In the genomic region with DNA sequence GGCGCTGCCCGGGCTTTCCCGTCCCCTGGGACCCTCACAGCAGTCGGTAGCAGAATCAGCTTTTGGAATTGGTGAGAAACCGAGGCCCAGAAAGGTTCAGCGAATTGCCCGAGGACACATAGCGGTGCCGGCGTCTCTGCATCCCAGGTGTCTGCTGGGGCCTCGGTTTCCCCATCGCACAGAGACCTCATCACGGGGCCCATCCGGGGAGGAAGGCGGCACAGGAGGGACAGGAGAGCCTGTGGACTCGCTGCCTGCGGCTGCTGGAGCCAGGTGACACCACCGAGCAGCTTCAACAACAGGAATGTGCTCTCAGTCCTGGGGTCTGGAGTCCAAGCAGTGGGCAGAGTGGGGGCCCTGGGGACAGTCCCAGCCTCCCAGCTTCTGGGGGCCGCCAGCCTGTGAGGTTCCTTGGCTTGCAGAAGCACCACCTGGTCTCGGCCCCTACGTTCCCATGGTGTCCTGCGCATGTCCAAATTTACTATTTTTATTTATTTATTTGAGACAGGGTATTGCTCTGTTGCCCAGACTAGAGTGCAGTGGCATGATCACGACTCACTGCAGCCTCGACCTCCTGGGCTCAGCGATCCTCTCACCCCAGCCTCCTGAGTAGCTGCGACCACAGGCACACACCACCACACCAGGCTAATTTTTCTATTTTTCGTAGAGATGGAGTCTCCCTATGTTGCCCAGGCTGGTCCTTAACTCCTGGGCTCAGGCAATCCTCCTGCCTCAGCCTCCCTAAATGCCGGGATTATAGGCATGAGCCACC, we compare ENCODE assay signal across 9 cellular contexts. TPM values are rescaled to one million over a fixed set of nuclear protein-coding genes. Genes with fewer than 3 reads are reported as not detected.
DNase-seq lines count a peak whose midpoint lies in the region; ATAC-seq and TF ChIP-seq lines count a peak whose summit lies in the region.
"Had no signal": no experiment of that assay in that cellular context is flagged by ENCODE, and none has a peak within 500 bp of the region (broad histone marks: within the 10 kb centered on the region; RNA-seq: fewer than 3 reads in every experiment).

No MANE protein-coding gene starts in this region.

- H3K27ac ChIP-seq in cardiac muscle cell (no peak overlapping the region), body of pancreas (peak overlapping the region; percentile 96 to 99 (median 99)), mesodermal cell (ENCODE audit: low read depth, low read length, severe bottlenecking) (no peak overlapping the region), urinary bladder (ENCODE audit: low read depth) (no peak overlapping the region)

- WGBS in body of pancreas, 2 donors: 29 to 44% methylated on average over 14 to 27 of the region's 28 CpGs
- 52 to 56% methylated on average over 18 to 24 of the region's 28 CpGs for WGBS in mesodermal cell (ENCODE audit: insufficient coverage in 2 of 2), 2 experiments
- WGBS in urinary bladder: 49% methylated on average over 28 of the region's 28 CpGs

- H3K36me3 ChIP-seq in cardiac muscle cell (peaks cover 8% of the 10 kb centered on the region), body of pancreas (replicated peaks in 1 of 2; ENCODE audit: insufficient read depth in 1 of 2, low read depth in 2 of 2) (no peaks in the 10 kb centered on the region), mesodermal cell (ENCODE audit: control insufficient read depth, insufficient read depth, low read length) (peaks cover 23% of the 10 kb centered on the region), urinary bladder (ENCODE audit: insufficient read depth) (no peaks in the 10 kb centered on the region)

- H3K4me1 ChIP-seq in cardiac muscle cell (ENCODE audit: low read depth) (peaks cover 10% of the 10 kb centered on the region), body of pancreas (peaks cover 64% of the 10 kb centered on the region), mesodermal cell (ENCODE audit: control insufficient read depth, insufficient read depth, low read length, poor library complexity, severe bottlenecking) (peaks cover 16% of the 10 kb centered on the region), urinary bladder (ENCODE audit: insufficient read depth) (no peaks in the 10 kb centered on the region)

- no peak for TF ChIP-seq POLR2A in body of pancreas (IDR thresholded peaks at IDR 0.05)

- peak overlapping the region; percentile 97 for H3K4me3 ChIP-seq in cardiac muscle cell
- peak overlapping the region; percentile 98 to 100 for H3K4me3 ChIP-seq in body of pancreas
- peak overlapping the region; percentile 77 for H3K4me3 ChIP-seq in mesodermal cell (ENCODE audit: extremely low read depth, insufficient read depth, low read length, poor library complexity, severe bottlenecking)
- H3K4me3 ChIP-seq in urinary bladder (ENCODE audit: low read depth, low read length): peak overlapping the region; percentile 92

- intact Hi-C loops in Right ventricle myocardium superior (cut with DNase I): no loop called here
- intact Hi-C loops in body of pancreas (cut with DNase I): no loop called here

- H3K27me3 ChIP-seq in cardiac muscle cell (no peaks in the 10 kb centered on the region), body of pancreas (no peaks in the 10 kb centered on the region)

- DNase-seq in cardiac muscle cell (ENCODE audit: low read depth in 1 of 2, low spot score in 1 of 2): no peak
- no peak for DNase-seq in Right ventricle myocardium superior
- DNase-seq in body of pancreas: peak; percentile 44 to 56 (median 50)
- DNase-seq in NCI-H2081 (lab: John Stamatoyannopoulos, UW): no peak
- DNase-seq in DMS53 treated with DMSO at 0.1 percent for 48 hours (lab: John Stamatoyannopoulos, UW; ENCODE audit: unreplicated experiment): no peak
- no peak for DNase-seq in activated CD8-positive, alpha-beta memory T cell treated with anti-CD3 and anti-CD28 coated beads, Interleukin-2, amount 50 U/mL, for 48 hours

- ATAC-seq in Right ventricle myocardium superior (ENCODE audit: poor library complexity) (no peak), body of pancreas (no peak)

- H3K9me3 ChIP-seq in cardiac muscle cell (ENCODE audit: low read depth): no peaks in the 10 kb centered on the region
- no peaks in the 10 kb centered on the region for H3K9me3 ChIP-seq in body of pancreas
- H3K9me3 ChIP-seq in mesodermal cell (ENCODE audit: control insufficient read depth, low read length): no peaks in the 10 kb centered on the region

- no peak for TF ChIP-seq CTCF in cardiac muscle cell (IDR thresholded peaks at IDR 0.05; ENCODE audit: low read depth, low read length)
- TF ChIP-seq CTCF in body of pancreas (IDR thresholded peaks at IDR 0.05): no peak

RNA-seq across cellular contexts. Expression of gene COX19, which starts 0.5 kb away (rescaled TPM):
- total RNA-seq in cardiac muscle cell (11.7 and 18.1 TPM in 2 replicates), Right ventricle myocardium superior (8.0 TPM), body of pancreas (10 to 100 TPM in 1 of 2 donors, 1 to 10 TPM in 1; 9.6 to 25.1 TPM), urinary bladder (24.0 TPM)
- polyA plus RNA-seq in cardiac muscle cell (18.3 and 23.6 TPM in 2 replicates), urinary bladder (6.5 TPM)
- polyA plus RNA-seq in mesodermal cell (2013, experiment 1 of 2): 9.7 TPM
- polyA plus RNA-seq in mesodermal cell (2013, experiment 2 of 2): 9.4 TPM

RNA-seq across cellular contexts. Expression of gene CYP2W1, which starts 7.1 kb away (rescaled TPM):
- total RNA-seq in cardiac muscle cell: 3.4 TPM in 1 of 2 replicates, not detected in the other
- 0.10 TPM in 1 of 2 replicates, not detected in the other for polyA plus RNA-seq in cardiac muscle cell
- total RNA-seq in Right ventricle myocardium superior: not detected
- total RNA-seq in body of pancreas: not detected
- polyA plus RNA-seq in mesodermal cell (2013, experiment 1 of 2): not detected
- polyA plus RNA-seq in mesodermal cell (2013, experiment 2 of 2): not detected
- total RNA-seq in urinary bladder: 7.5 TPM
- polyA plus RNA-seq in urinary bladder: 0.22 TPM
- total RNA-seq: Daoy had no signal

RNA-seq across cellular contexts. Expression of gene ADAP1, which starts 21.4 kb away (rescaled TPM):
- total RNA-seq in cardiac muscle cell (12.0 and 12.8 TPM in 2 replicates), Right ventricle myocardium superior (6.4 TPM), body of pancreas (10 to 100 TPM; 19.7 to 19.8 TPM), urinary bladder (11.7 TPM)
- polyA plus RNA-seq in cardiac muscle cell (9.6 and 14.4 TPM in 2 replicates), urinary bladder (13.7 TPM)
- polyA plus RNA-seq in mesodermal cell (2013, experiment 1 of 2): 2.2 TPM
- polyA plus RNA-seq in mesodermal cell (2013, experiment 2 of 2): 1.7 TPM

Comparison
In these comparisons a context has a peak if more than half of its experiments do, and no peak if none do; other contexts are left out.
1. DNase-seq: peak in body of pancreas (4 of 4); none in cardiac muscle cell (0 of 2), Right ventricle myocardium superior (single experiment), NCI-H2081 (0 of 2), DMS53 treated with DMSO at 0.1 percent for 48 hours (single experiment) and activated CD8-positive, alpha-beta memory T cell treated with anti-CD3 and anti-CD28 coated beads, Interleukin-2, amount 50 U/mL, for 48 hours (single experiment).
2. H3K27ac ChIP-seq: peak in body of pancreas (4 of 4); none in cardiac muscle cell (single experiment), mesodermal cell (single experiment) and urinary bladder (single experiment).
3. Peak in every context shown above with its lines, with median percentiles within 50 percentile points of each other: H3K4me3 ChIP-seq.